Comparison of ENCODE assay signal across 17 cellular contexts in genomic region chr1:173573596-173573995, GRCh38. TPM values are rescaled to one million over a fixed set of nuclear protein-coding genes. Genes with fewer than 3 reads are reported as not detected.
DNase-seq lines count a peak whose midpoint lies in the region; ATAC-seq and TF ChIP-seq lines count a peak whose summit lies in the region.
"Had no signal": no experiment of that assay in that cellular context is flagged by ENCODE, and none has a peak within 500 bp of the region (broad histone marks: within the 10 kb centered on the region; RNA-seq: fewer than 3 reads in every experiment).

No MANE protein-coding gene starts in this region.

- no peak for ATAC-seq in activated naive CD8-positive, alpha-beta T cell treated with anti-CD3 and anti-CD28 coated beads, Interleukin-2, amount 50 U/mL, for 24 hours
- no peak for ATAC-seq in GM18519 (IDR thresholded peaks at IDR 0.05; ENCODE audit: low FRiP score, unreplicated experiment)
- no peak for ATAC-seq in HG02973 (IDR thresholded peaks at IDR 0.05; ENCODE audit: unreplicated experiment)
- ATAC-seq: CD8-positive, alpha-beta T cell had no signal

- H3K4me2 ChIP-seq in osteoblast (ENCODE audit: insufficient read depth, low read length): no peak overlapping the region

- no peak overlapping the region for H3K4me3 Mint-ChIP-seq in activated naive CD8-positive, alpha-beta T cell treated with anti-CD3 and anti-CD28 coated beads, Interleukin-2, amount 50 U/mL, for 24 hours
- H3K4me3 Mint-ChIP-seq: CD14-positive monocyte; CD8-positive, alpha-beta T cell had no signal

- H3K27me3 ChIP-seq in adipocyte (replicated peaks; ENCODE audit: control insufficient read depth, insufficient read depth, low read length): no peaks in the 10 kb centered on the region
- H3K27me3 ChIP-seq in osteoblast (ENCODE audit: insufficient read depth, low read length): no peaks in the 10 kb centered on the region

- no peaks in the 10 kb centered on the region for H4K20me1 ChIP-seq in osteoblast (ENCODE audit: insufficient read depth, low read length)

- peaks cover 11% of the 10 kb centered on the region for H3K4me1 Mint-ChIP-seq in activated naive CD8-positive, alpha-beta T cell treated with anti-CD3 and anti-CD28 coated beads, Interleukin-2, amount 50 U/mL, for 24 hours
- H3K4me1 Mint-ChIP-seq: CD14-positive monocyte had no signal

- H3K27me3 Mint-ChIP-seq in activated naive CD8-positive, alpha-beta T cell treated with anti-CD3 and anti-CD28 coated beads, Interleukin-2, amount 50 U/mL, for 24 hours: no peaks in the 10 kb centered on the region

- no peaks in the 10 kb centered on the region for H3K36me3 ChIP-seq in adipocyte (ENCODE audit: control insufficient read depth, insufficient read depth, low read length, severe bottlenecking)
- H3K36me3 ChIP-seq in osteoblast (ENCODE audit: insufficient read depth, low read length): no peaks in the 10 kb centered on the region

- H3K36me3 Mint-ChIP-seq in activated naive CD8-positive, alpha-beta T cell treated with anti-CD3 and anti-CD28 coated beads, Interleukin-2, amount 50 U/mL, for 24 hours (ENCODE audit: low read depth): no peaks in the 10 kb centered on the region
- H3K36me3 Mint-ChIP-seq: CD14-positive monocyte; CD8-positive, alpha-beta T cell had no signal

- peak; percentile 41 for DNase-seq in LNCaP clone FGC (ENCODE audit: low read depth)
- peak; percentile 7 for DNase-seq in adipocyte (ENCODE audit: low read depth)
- peak; percentile 16 for DNase-seq in choroid plexus epithelial cell (ENCODE audit: low read depth)
- peak; percentile 71 for DNase-seq in osteoblast (ENCODE audit: insufficient read length, low spot score, missing footprints)
- DNase-seq in activated naive CD8-positive, alpha-beta T cell treated with anti-CD3 and anti-CD28 coated beads, Interleukin-2, amount 50 U/mL, for 24 hours: no peak
- no peak for DNase-seq in NCI-H2029 (lab: John Stamatoyannopoulos, UW)
- DNase-seq: Caco-2; CD8-positive, alpha-beta T cell; DMS53; GF-D8; GM23248; H7; IMR-90 had no signal

- no peaks in the 10 kb centered on the region for H3K79me2 ChIP-seq in osteoblast (ENCODE audit: insufficient read depth, low read length)

- no peak overlapping the region for H3K4me3 ChIP-seq in LNCaP clone FGC (ENCODE audit: low read depth, low read length)
- no peak overlapping the region for H3K4me3 ChIP-seq in adipocyte (ENCODE audit: low read length)
- H3K4me3 ChIP-seq in choroid plexus epithelial cell (ENCODE audit: low read depth, low read length): no peak overlapping the region
- H3K4me3 ChIP-seq in osteoblast (ENCODE audit: insufficient read depth, low read length): no peak overlapping the region
- H3K4me3 ChIP-seq: GM23248 had no signal

- TF ChIP-seq CTCF in LNCaP clone FGC (IDR thresholded peaks at IDR 0.05; ENCODE audit: control insufficient read depth, extremely low read depth, insufficient read depth) (no peak), choroid plexus epithelial cell (conservative IDR thresholded peaks at IDR 0.05; ENCODE audit: low read depth, low read length) (no peak), osteoblast (IDR thresholded peaks at IDR 0.05; ENCODE audit: extremely low read depth, low read depth, low read length) (no peak)

- H2AFZ ChIP-seq in osteoblast (ENCODE audit: low read length): no peak overlapping the region
- H2AFZ ChIP-seq: GM23248 had no signal

- H3K9me3 ChIP-seq in adipocyte (ENCODE audit: control insufficient read depth, low read length): no peaks in the 10 kb centered on the region
- H3K9me3 ChIP-seq in osteoblast (ENCODE audit: low read depth, low read length): no peaks in the 10 kb centered on the region
- H3K9me3 ChIP-seq: Caco-2 had no signal

- H3K27ac Mint-ChIP-seq in activated naive CD8-positive, alpha-beta T cell treated with anti-CD3 and anti-CD28 coated beads, Interleukin-2, amount 50 U/mL, for 24 hours: no peak overlapping the region
- H3K27ac Mint-ChIP-seq: CD14-positive monocyte; CD8-positive, alpha-beta T cell had no signal

- no peak overlapping the region for H3K27ac ChIP-seq in osteoblast (ENCODE audit: low read depth, low read length)
- H3K27ac ChIP-seq: GM23248 had no signal

- no peak overlapping the region for H3K9ac ChIP-seq in adipocyte (ENCODE audit: low read length)
- H3K9ac ChIP-seq: GM23248 had no signal

- H3K4me1 ChIP-seq in adipocyte (ENCODE audit: control insufficient read depth, insufficient read depth, low read length) (peaks cover 4% of the 10 kb centered on the region), osteoblast (ENCODE audit: insufficient read depth, low read length) (no peaks in the 10 kb centered on the region)
- H3K4me1 ChIP-seq: Caco-2 had no signal

- H3K9me3 Mint-ChIP-seq in activated naive CD8-positive, alpha-beta T cell treated with anti-CD3 and anti-CD28 coated beads, Interleukin-2, amount 50 U/mL, for 24 hours: no peaks in the 10 kb centered on the region
- H3K9me3 Mint-ChIP-seq: CD14-positive monocyte; CD8-positive, alpha-beta T cell had no signal

RNA-seq across cellular contexts. Expression of gene SLC9C2, which starts 29.3 kb away (rescaled TPM):
- total RNA-seq in osteoblast: not detected in 2 replicates
- total RNA-seq: A673; Caco-2; CD8-positive, alpha-beta T cell; GM23248; H7; IMR-90 had no signal

Comparison
In these comparisons a context has a peak if more than half of its experiments do, and no peak if none do; other contexts are left out.
1. DNase-seq: peak in LNCaP clone FGC (single experiment), adipocyte (single experiment), choroid plexus epithelial cell (single experiment) and osteoblast (single experiment); none in activated naive CD8-positive, alpha-beta T cell treated with anti-CD3 and anti-CD28 coated beads, Interleukin-2, amount 50 U/mL, for 24 hours (single experiment) and NCI-H2029 (single experiment).